21 cellular contexts compared by ENCODE assay signal in genomic region chr18:35247412-35248249, GRCh38. TPM values are rescaled to one million over a fixed set of nuclear protein-coding genes. Genes with fewer than 3 reads are reported as not detected.
DNase-seq lines count a peak whose midpoint lies in the region; ATAC-seq, FAIRE-seq and TF ChIP-seq lines count a peak whose summit lies in the region.
"Had no signal": no experiment of that assay in that cellular context is flagged by ENCODE, and none has a peak within 500 bp of the region (broad histone marks: within the 10 kb centered on the region; RNA-seq: fewer than 3 reads in every experiment).

No MANE protein-coding gene starts in this region.

- H3K27ac Mint-ChIP-seq in glutamatergic neuron (ENCODE audit: unreplicated experiment) (no peak overlapping the region), nephron progenitor cell (no peak overlapping the region)
- H3K27ac Mint-ChIP-seq: dendritic cell treated with granulocyte-macrophage colony-stimulating factor and Interleukin-4, amounts not matched to agents 40 ng/mL and 50 ng/mL, for 4 days had no signal

- DNase-seq in AML-193 (lab: John Stamatoyannopoulos, UW) (peak; percentile 51 to 58), GM12891 (ENCODE audit: insufficient read length, low spot score) (no peak), NOMO-1 treated with DMSO at 0.1 percent for 48 hours (lab: John Stamatoyannopoulos, UW; ENCODE audit: unreplicated experiment) (peak; percentile 84), glutamatergic neuron (no peak), mesenteric fat pad (ENCODE audit: low spot score) (no peak), LoVo (ENCODE audit: low spot score) (no peak), nephron progenitor cell (no peak)
- DNase-seq: activated CD4-positive, alpha-beta T cell treated with anti-CD3 and anti-CD28 coated beads for 4 hours; activated naive CD4-positive, alpha-beta T cell treated with Interleukin-2 at 50 U/mL for 16 hours; Calu3; erythroblast; GF-D8; NCI-H1436; NCI-H2227 treated with DMSO at 0.1 percent for 48 hours; NK-92 treated with Interleukin-12 subunit alpha and Interleukin-12 subunit beta, amount 100 ng/mL, for 24 hours; retina; SHP77 treated with DMSO at 0.1 percent for 48 hours; T-helper 9 cell had no signal

- H3K36me3 Mint-ChIP-seq in glutamatergic neuron (ENCODE audit: unreplicated experiment) (peaks cover 38% of the 10 kb centered on the region), nephron progenitor cell (ENCODE audit: low read depth) (peaks cover 97% of the 10 kb centered on the region)

- peaks cover under 1% of the 10 kb centered on the region for H3K4me1 Mint-ChIP-seq in glutamatergic neuron (ENCODE audit: low read depth, unreplicated experiment)
- peaks cover 6% of the 10 kb centered on the region for H3K4me1 Mint-ChIP-seq in nephron progenitor cell

- TF ChIP-seq POLR2A in GM12891 (IDR thresholded peaks at IDR 0.05; ENCODE audit: low read depth, low read length) = no peak

- ATAC-seq in HG03108 (IDR thresholded peaks at IDR 0.05; ENCODE audit: unreplicated experiment) = no peak
- ATAC-seq: HCT116 had no signal

- no peak for TF ChIP-seq CTCF in glutamatergic neuron (IDR thresholded peaks at IDR 0.05; ENCODE audit: partially characterized antibody, unreplicated experiment)
- no peak for TF ChIP-seq CTCF in nephron progenitor cell (IDR thresholded peaks at IDR 0.05)

- H3K27me3 Mint-ChIP-seq in glutamatergic neuron (ENCODE audit: unreplicated experiment) (peaks cover 2% of the 10 kb centered on the region), nephron progenitor cell (ENCODE audit: low read depth, poor library complexity) (no peaks in the 10 kb centered on the region)
- H3K27me3 Mint-ChIP-seq: dendritic cell treated with granulocyte-macrophage colony-stimulating factor and Interleukin-4, amounts not matched to agents 40 ng/mL and 50 ng/mL, for 4 days had no signal

- H3K4me3 Mint-ChIP-seq in glutamatergic neuron (ENCODE audit: unreplicated experiment) (peak overlapping the region; percentile 25), nephron progenitor cell (no peak overlapping the region)
- H3K4me3 Mint-ChIP-seq: dendritic cell treated with granulocyte-macrophage colony-stimulating factor and Interleukin-4, amounts not matched to agents 40 ng/mL and 50 ng/mL, for 4 days had no signal

- no peak for FAIRE-seq in GM12891 (lab: Jason Lieb, UNC)

- H3K9me3 Mint-ChIP-seq in glutamatergic neuron (ENCODE audit: unreplicated experiment) (peaks cover 3% of the 10 kb centered on the region), nephron progenitor cell (peaks cover 72% of the 10 kb centered on the region)

TF ChIP-seq in GM12891, 5 proteins besides CTCF, POLR2A, EP300 and RAD21:
- TF ChIP-seq TAF1 (IDR thresholded peaks at IDR 0.05; ENCODE audit: low read depth, low read length) (no peak), POU2F2 (IDR thresholded peaks at IDR 0.05; ENCODE audit: low read depth, low read length) (no peak), POLR2AphosphoS5 (IDR thresholded peaks at IDR 0.05; ENCODE audit: low read depth, low read length) (no peak), SPI1 (IDR thresholded peaks at IDR 0.05; ENCODE audit: low read depth, low read length) (peak; percentile 75), PAX5 (IDR thresholded peaks at IDR 0.05; ENCODE audit: insufficient read depth, low read length, severe bottlenecking) (no peak)
TF ChIP-seq in GM12891: peak in this region for 1.

RNA-seq across cellular contexts. Expression of gene ZNF397, which starts 6.8 kb away (rescaled TPM):
- polyA plus RNA-seq in GM12891 (2012; ENCODE audit: low read depth, missing spikeins) = 6.3 TPM
- 35.9 TPM for total RNA-seq in glutamatergic neuron (ENCODE audit: unreplicated experiment)
- 21.4 TPM for total RNA-seq in mesenteric fat pad

RNA-seq across cellular contexts. Expression of gene ZSCAN30, which starts 42.4 kb away (rescaled TPM):
- 14.5 TPM for polyA plus RNA-seq in GM12891 (2012; ENCODE audit: low read depth, missing spikeins)
- total RNA-seq in glutamatergic neuron (ENCODE audit: unreplicated experiment) (41.0 TPM), mesenteric fat pad (13.2 TPM)

Comparison
In these comparisons a context has a peak if more than half of its experiments do, and no peak if none do; other contexts are left out.
1. DNase-seq: peak in AML-193 (2 of 2) and NOMO-1 treated with DMSO at 0.1 percent for 48 hours (single experiment); none in GM12891 (single experiment), glutamatergic neuron (single experiment), mesenteric fat pad (single experiment), LoVo (single experiment) and nephron progenitor cell (single experiment).